ENCODE assay signal across 9 cellular contexts in genomic region chr7:152336754-152337368, GRCh38.
A peak's percentile ranks its signal among the peaks of the same experiment; 100 is the strongest.
DNase-seq lines count a peak whose midpoint lies in the region; ATAC-seq and TF ChIP-seq lines count a peak whose summit lies in the region.
"Had no signal": no experiment of that assay in that cellular context is flagged by ENCODE, and none has a peak within 500 bp of the region (broad histone marks: within the 10 kb centered on the region; RNA-seq: fewer than 3 reads in every experiment).

No MANE protein-coding gene starts in this region.

- peaks cover 3% of the 10 kb centered on the region for H3K36me3 Mint-ChIP-seq in activated CD8-positive, alpha-beta memory T cell treated with anti-CD3 and anti-CD28 coated beads, Interleukin-2, amount 10 ng/mL, durations not matched to agents 7 days and 5 days
- peaks cover 2% of the 10 kb centered on the region for H3K36me3 Mint-ChIP-seq in T-helper 2 cell treated with Interferon-gamma antibody and Interleukin-4, amounts not matched to agents 5 μg/mL and 100 μg/mL, for 36 hours (ENCODE audit: low read depth)

- H3K36me3 ChIP-seq in neuronal stem cell (replicated peaks in 1 of 2; ENCODE audit: control insufficient read depth in 2 of 2, insufficient read depth in 2 of 2, low read length in 2 of 2), result no peaks in the 10 kb centered on the region
- no peaks in the 10 kb centered on the region for H3K36me3 ChIP-seq in MG63

- H2BK15ac ChIP-seq in neuronal stem cell (ENCODE audit: low read length), result no peak overlapping the region

- no CpG with 5 or more reads among the region's 4 CpGs for WGBS in neuronal stem cell (ENCODE audit: extremely low coverage in 2 of 2, insufficient read length in 2 of 2, insufficient replicate concordance in 1 of 2), 2 donors

- peaks cover 27% of the 10 kb centered on the region for H3K4me1 Mint-ChIP-seq in activated CD8-positive, alpha-beta memory T cell treated with anti-CD3 and anti-CD28 coated beads, Interleukin-2, amount 10 ng/mL, durations not matched to agents 7 days and 5 days
- H3K4me1 Mint-ChIP-seq in T-helper 2 cell treated with Interferon-gamma antibody and Interleukin-4, amounts not matched to agents 5 μg/mL and 100 μg/mL, for 36 hours (ENCODE audit: low read depth), result peaks cover 23% of the 10 kb centered on the region

- no peak overlapping the region for H2BK12ac ChIP-seq in neuronal stem cell (ENCODE audit: low read length)

- H2AFZ ChIP-seq in neuronal stem cell (ENCODE audit: low read length), result no peak overlapping the region

- no peak overlapping the region for H3K18ac ChIP-seq in neuronal stem cell (ENCODE audit: low read length)

- no peaks in the 10 kb centered on the region for H3K4me1 ChIP-seq in neuronal stem cell (ENCODE audit: control insufficient read depth in 2 of 2, insufficient read depth in 1 of 2, low read depth in 1 of 2, low read length in 2 of 2)

- no peak overlapping the region for H3K9ac ChIP-seq in neuronal stem cell (ENCODE audit: low read depth, low read length, poor library complexity)

- peak; percentile 85 for ATAC-seq in activated CD8-positive, alpha-beta memory T cell treated with anti-CD3 and anti-CD28 coated beads, Interleukin-2, amount 10 ng/mL, durations not matched to agents 7 days and 5 days
- ATAC-seq in GM21528 (IDR thresholded peaks at IDR 0.05; ENCODE audit: low FRiP score, unreplicated experiment), result peak; percentile 64

- no peaks in the 10 kb centered on the region for H3K9me3 ChIP-seq in neuronal stem cell (replicated peaks in 1 of 2; ENCODE audit: control insufficient read depth in 2 of 2, insufficient read depth in 1 of 2, low read depth in 1 of 2, low read length in 2 of 2)
- no peaks in the 10 kb centered on the region for H3K9me3 ChIP-seq in MG63

- no peak overlapping the region for H3K27ac ChIP-seq in neuronal stem cell (replicated peaks; ENCODE audit: low read length)
- H3K27ac ChIP-seq: epithelial cell of prostate had no signal

- H3K9me3 Mint-ChIP-seq in activated CD8-positive, alpha-beta memory T cell treated with anti-CD3 and anti-CD28 coated beads, Interleukin-2, amount 10 ng/mL, durations not matched to agents 7 days and 5 days (ENCODE audit: low read depth), result no peaks in the 10 kb centered on the region
- H3K9me3 Mint-ChIP-seq in T-helper 2 cell treated with Interferon-gamma antibody and Interleukin-4, amounts not matched to agents 5 μg/mL and 100 μg/mL, for 36 hours, result no peaks in the 10 kb centered on the region

- H3K27me3 Mint-ChIP-seq in activated CD8-positive, alpha-beta memory T cell treated with anti-CD3 and anti-CD28 coated beads, Interleukin-2, amount 10 ng/mL, durations not matched to agents 7 days and 5 days, result no peaks in the 10 kb centered on the region
- H3K27me3 Mint-ChIP-seq in T-helper 2 cell treated with Interferon-gamma antibody and Interleukin-4, amounts not matched to agents 5 μg/mL and 100 μg/mL, for 36 hours (ENCODE audit: low read depth), result no peaks in the 10 kb centered on the region

- CTCF ChIA-PET in activated CD8-positive, alpha-beta memory T cell treated with anti-CD3 and anti-CD28 coated beads, Interleukin-2, amount 10 ng/mL, durations not matched to agents 7 days and 5 days (lab: Charles Lee), result interaction anchor here (0.8 to 2.2 kb wide), 12 partner anchors 12 to 369 kb away, joined by 3 to 7 read pairs (median 3); no protein-coding TSS in a partner anchor

- H3K4me3 Mint-ChIP-seq in activated CD8-positive, alpha-beta memory T cell treated with anti-CD3 and anti-CD28 coated beads, Interleukin-2, amount 10 ng/mL, durations not matched to agents 7 days and 5 days, result peak overlapping the region; percentile 66
- peak overlapping the region; percentile 79 for H3K4me3 Mint-ChIP-seq in T-helper 2 cell treated with Interferon-gamma antibody and Interleukin-4, amounts not matched to agents 5 μg/mL and 100 μg/mL, for 36 hours

- no peak overlapping the region for H4K8ac ChIP-seq in neuronal stem cell (ENCODE audit: low read depth, low read length)

- H3K4me3 ChIP-seq in fibroblast of mammary gland (ENCODE audit: control insufficient read depth, low read depth, low read length), result no peak overlapping the region
- H3K4me3 ChIP-seq in neuronal stem cell (ENCODE audit: low read length in 2 of 2), result no peak overlapping the region
- H3K4me3 ChIP-seq in MG63, result no peak overlapping the region

- peak; percentile 44 for DNase-seq in activated CD8-positive, alpha-beta memory T cell treated with anti-CD3 and anti-CD28 coated beads, Interleukin-2, amount 10 ng/mL, durations not matched to agents 7 days and 5 days
- DNase-seq in activated CD8-positive, alpha-beta memory T cell treated with anti-CD3 and anti-CD28 coated beads, Interleukin-2, amount 50 U/mL, for 4 hours, result no peak
- DNase-seq in LoVo (ENCODE audit: low spot score), result peak; percentile 49
- DNase-seq in T-helper 2 cell treated with Interferon-gamma antibody and Interleukin-4, amounts not matched to agents 5 μg/mL and 100 μg/mL, for 36 hours (ENCODE audit: low spot score), result peak; percentile 7
- DNase-seq in fibroblast of mammary gland (ENCODE audit: low read depth), result peak; percentile 70
- peak; percentile 6 for DNase-seq in neuronal stem cell (ENCODE audit: low spot score)
- DNase-seq in MG63, result no peak

- no peaks in the 10 kb centered on the region for H3K27me3 ChIP-seq in neuronal stem cell (ENCODE audit: control insufficient read depth in 3 of 3, insufficient read depth in 3 of 3, low read depth in 1 of 3, low read length in 3 of 3)
- no peaks in the 10 kb centered on the region for H3K27me3 ChIP-seq in MG63

- no peak overlapping the region for H3K14ac ChIP-seq in neuronal stem cell (ENCODE audit: low read length)

- peaks cover 2% of the 10 kb centered on the region for H3K79me1 ChIP-seq in neuronal stem cell (ENCODE audit: low read depth, low read length)

- no peak overlapping the region for H2BK120ac ChIP-seq in neuronal stem cell (ENCODE audit: low read depth, low read length)

- H2AK5ac ChIP-seq in neuronal stem cell (ENCODE audit: low read depth, low read length), result no peak overlapping the region

- peak overlapping the region; percentile 44 for H3K27ac Mint-ChIP-seq in activated CD8-positive, alpha-beta memory T cell treated with anti-CD3 and anti-CD28 coated beads, Interleukin-2, amount 10 ng/mL, durations not matched to agents 7 days and 5 days
- H3K27ac Mint-ChIP-seq in T-helper 2 cell treated with Interferon-gamma antibody and Interleukin-4, amounts not matched to agents 5 μg/mL and 100 μg/mL, for 36 hours, result peak overlapping the region; percentile 83

- H2BK5ac ChIP-seq in neuronal stem cell (ENCODE audit: low read length), result no peak overlapping the region

- no peak overlapping the region for H4K91ac ChIP-seq in neuronal stem cell (ENCODE audit: low read depth, low read length, poor library complexity)

- TF ChIP-seq CTCF in fibroblast of mammary gland (conservative IDR thresholded peaks at IDR 0.05; ENCODE audit: control insufficient read depth, insufficient read depth, low read depth, low read length), result peak; percentile 60

- H3K23ac ChIP-seq in neuronal stem cell (ENCODE audit: low read depth, low read length, poor library complexity), result no peak overlapping the region

- no peak overlapping the region for H3K4me2 ChIP-seq in neuronal stem cell (ENCODE audit: insufficient read depth, low read length, poor library complexity, severe bottlenecking)

- no peak overlapping the region for H3K4ac ChIP-seq in neuronal stem cell (ENCODE audit: low read length)

Comparison
In these comparisons a context has a peak if more than half of its experiments do, and no peak if none do; other contexts are left out.
1. DNase-seq: peak in activated CD8-positive, alpha-beta memory T cell treated with anti-CD3 and anti-CD28 coated beads, Interleukin-2, amount 10 ng/mL, durations not matched to agents 7 days and 5 days (single experiment), LoVo (single experiment), T-helper 2 cell treated with Interferon-gamma antibody and Interleukin-4, amounts not matched to agents 5 μg/mL and 100 μg/mL, for 36 hours (single experiment), fibroblast of mammary gland (single experiment) and neuronal stem cell (single experiment); none in activated CD8-positive, alpha-beta memory T cell treated with anti-CD3 and anti-CD28 coated beads, Interleukin-2, amount 50 U/mL, for 4 hours (single experiment) and MG63 (single experiment).